ENCODE assay signal across 16 cellular contexts in genomic region chr10:76429642-76430041, GRCh38.
A peak's percentile ranks its signal among the peaks of the same experiment; 100 is the strongest.
DNase-seq lines count a peak whose midpoint lies in the region; ATAC-seq and TF ChIP-seq lines count a peak whose summit lies in the region.
"Had no signal": no experiment of that assay in that cellular context is flagged by ENCODE, and none has a peak within 500 bp of the region (broad histone marks: within the 10 kb centered on the region; RNA-seq: fewer than 3 reads in every experiment).

No MANE protein-coding gene starts in this region.

- ATAC-seq in gastrocnemius medialis: no peak
- no peak for ATAC-seq in HG03135 (IDR thresholded peaks at IDR 0.05; ENCODE audit: unreplicated experiment)
- ATAC-seq in HG03045 (IDR thresholded peaks at IDR 0.05; ENCODE audit: unreplicated experiment): no peak
- ATAC-seq: GM12878; naive thymus-derived CD4-positive, alpha-beta T cell had no signal

- H3K27me3 Mint-ChIP-seq in HFFc6 (ENCODE audit: insufficient read depth): no peaks in the 10 kb centered on the region; the same call in 1 of the 2 replicates
- H3K27me3 Mint-ChIP-seq: activated B cell treated with CpG ODN at 0.5 μM for 24 hours had no signal

- TF ChIP-seq CTCF in HFFc6 (IDR thresholded peaks at IDR 0.05) (no peak), gastrocnemius medialis (IDR thresholded peaks at IDR 0.05 in 4 of 5, conservative IDR thresholded peaks at IDR 0.05 in 1 of 5) (no peak)

- H3K36me3 Mint-ChIP-seq in HFFc6 (ENCODE audit: low read depth): peaks cover 5% of the 10 kb centered on the region
- H3K36me3 Mint-ChIP-seq: naive thymus-derived CD4-positive, alpha-beta T cell had no signal

- H3K9me3 ChIP-seq in gastrocnemius medialis: no peaks in the 10 kb centered on the region
- H3K9me3 ChIP-seq: SJSA1 had no signal

- no peaks in the 10 kb centered on the region for H3K36me3 ChIP-seq in gastrocnemius medialis
- H3K36me3 ChIP-seq: SJSA1 had no signal

- H3K27me3 ChIP-seq in gastrocnemius medialis: no peaks in the 10 kb centered on the region
- H3K27me3 ChIP-seq: SJSA1 had no signal

- intact Hi-C loops in gastrocnemius medialis (cut with DNase I; ENCODE audit: low total_unique reads): no loop called here

- peak overlapping the region in 1 of 4 donors; percentile 7 for H3K4me3 ChIP-seq in gastrocnemius medialis
- H3K4me3 ChIP-seq: GM12878, SJSA1 had no signal

- 0 out of 2 replicates have a peak overlapping the region, but pooled peaks have one; percentile 25 for H3K4me3 Mint-ChIP-seq in HFFc6
- H3K4me3 Mint-ChIP-seq: activated B cell treated with CpG ODN at 0.5 μM for 24 hours; naive thymus-derived CD4-positive, alpha-beta T cell had no signal

- peaks cover 12 to 42% of the 10 kb centered on the region in 2 donors for H3K4me1 ChIP-seq in gastrocnemius medialis

- no peaks in the 10 kb centered on the region for H3K9me3 Mint-ChIP-seq in HFFc6
- H3K9me3 Mint-ChIP-seq: activated B cell treated with CpG ODN at 0.5 μM for 24 hours had no signal

- peaks cover 63% of the 10 kb centered on the region for H3K4me1 Mint-ChIP-seq in HFFc6 (ENCODE audit: low read depth)
- H3K4me1 Mint-ChIP-seq: activated B cell treated with CpG ODN at 0.5 μM for 24 hours; naive thymus-derived CD4-positive, alpha-beta T cell had no signal

- peak overlapping the region; percentile 25 to 73 (median 60) for H3K27ac ChIP-seq in gastrocnemius medialis

- no peak overlapping the region for H3K27ac Mint-ChIP-seq in HFFc6
- H3K27ac Mint-ChIP-seq: activated B cell treated with CpG ODN at 0.5 μM for 24 hours; naive thymus-derived CD4-positive, alpha-beta T cell had no signal

- TF ChIP-seq POLR2A in gastrocnemius medialis (IDR thresholded peaks at IDR 0.05): no peak

- in situ Hi-C loops in gastrocnemius medialis (cut with MboI; ENCODE audit: low sequenced_read_pairs in 4 of 4): no loop called here

- DNase-seq in HFFc6 (no peak), astrocyte of the hippocampus (ENCODE audit: low read depth, low spot score) (peak; percentile 12), inferior parietal cortex (ENCODE audit: extremely low spot score) (peak; percentile 28), gastrocnemius medialis (no peak)
- no peak for DNase-seq in effector CD4-positive, alpha-beta T cell
- DNase-seq in activated CD4-positive, alpha-beta T cell treated with anti-CD3 and anti-CD28 coated beads for 48 hours: no peak
- DNase-seq: activated B cell treated with CpG ODN at 0.5 μM for 24 hours; DMS79; GOT3; naive thymus-derived CD4-positive, alpha-beta T cell; NCI-H1105; NCI-H526 treated with DMSO at 0.1 percent for 48 hours had no signal

Comparison
In these comparisons a context has a peak if more than half of its experiments do, and no peak if none do; other contexts are left out.
1. DNase-seq: peak in astrocyte of the hippocampus (single experiment) and inferior parietal cortex (single experiment); none in HFFc6 (single experiment), gastrocnemius medialis (0 of 2), effector CD4-positive, alpha-beta T cell (single experiment) and activated CD4-positive, alpha-beta T cell treated with anti-CD3 and anti-CD28 coated beads for 48 hours (single experiment).